ENCODE assay signal across 20 cellular contexts in the genomic region with DNA sequence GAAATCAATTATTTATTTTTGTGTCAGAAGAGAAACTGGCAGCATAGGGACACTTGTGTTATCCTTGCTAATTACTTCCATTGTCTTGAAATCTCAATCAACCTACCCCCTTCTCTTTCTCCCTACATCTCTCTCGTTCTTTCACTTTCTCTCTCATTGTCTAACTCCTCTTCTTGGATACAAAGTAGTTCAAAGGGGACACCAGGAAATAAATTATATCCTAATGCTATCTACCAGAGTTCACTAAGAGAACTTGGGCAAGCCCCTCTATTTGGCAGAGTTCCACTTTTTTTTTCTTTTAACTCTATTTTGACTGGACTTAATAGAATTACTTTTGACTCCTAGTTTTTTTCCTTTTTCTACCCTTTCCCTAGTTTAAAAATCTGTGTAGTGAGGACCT.
"Had no signal": no experiment of that assay in that cellular context is flagged by ENCODE, and none has a peak within 500 bp of the region (broad histone marks: within the 10 kb centered on the region; RNA-seq: fewer than 3 reads in every experiment).

No MANE protein-coding gene starts in this region.

- H3K36me3 Mint-ChIP-seq: activated naive CD4-positive, alpha-beta T cell treated with anti-CD3 and anti-CD28 coated beads, Interleukin-2, amount 50 U/mL, for 24 hours; naive thymus-derived CD8-positive, alpha-beta T cell had no signal

- H3K4me3 Mint-ChIP-seq: activated CD4-positive, alpha-beta memory T cell treated with anti-CD3 and anti-CD28 coated beads, Interleukin-2, amount 10 ng/mL, durations not matched to agents 7 days and 5 days; activated CD4-positive, alpha-beta T cell treated with anti-CD3 and anti-CD28 coated beads for 36 hours; activated naive CD4-positive, alpha-beta T cell treated with anti-CD3 and anti-CD28 coated beads, Interleukin-2, amount 50 U/mL, for 24 hours; activated T-cell treated with anti-CD3 and anti-CD28 coated beads, Interleukin-2, amount 50 U/mL, for 4 hours; naive thymus-derived CD8-positive, alpha-beta T cell; stimulated activated naive CD8-positive, alpha-beta T cell treated with anti-CD3 and anti-CD28 coated beads, Interleukin-15, Interleukin-2, amounts not matched to agents 100 ng/mL and 50 ng/mL, for 24 hours; T-helper 1 cell treated with Interleukin-12 subunit alpha and Interleukin-12 subunit beta and Interleukin-4 antibody, amounts not matched to agents 30 μg/mL and 1 μg/mL, for 36 hours had no signal

- H3K36me3 ChIP-seq: colonic mucosa, gastroesophageal sphincter, suprapubic skin, upper lobe of left lung had no signal

- H3K27ac Mint-ChIP-seq: activated CD4-positive, alpha-beta memory T cell treated with anti-CD3 and anti-CD28 coated beads, Interleukin-2, amount 10 ng/mL, durations not matched to agents 7 days and 5 days; activated CD4-positive, alpha-beta T cell treated with anti-CD3 and anti-CD28 coated beads for 36 hours; activated naive CD4-positive, alpha-beta T cell treated with anti-CD3 and anti-CD28 coated beads, Interleukin-2, amount 50 U/mL, for 24 hours; naive thymus-derived CD8-positive, alpha-beta T cell; stimulated activated naive CD8-positive, alpha-beta T cell treated with anti-CD3 and anti-CD28 coated beads, Interleukin-15, Interleukin-2, amounts not matched to agents 100 ng/mL and 50 ng/mL, for 24 hours; T-helper 1 cell treated with Interleukin-12 subunit alpha and Interleukin-12 subunit beta and Interleukin-4 antibody, amounts not matched to agents 30 μg/mL and 1 μg/mL, for 36 hours had no signal

- H3K27me3 ChIP-seq: colonic mucosa, gastroesophageal sphincter, suprapubic skin, upper lobe of left lung had no signal

- H3K4me1 Mint-ChIP-seq: activated naive CD4-positive, alpha-beta T cell treated with anti-CD3 and anti-CD28 coated beads, Interleukin-2, amount 50 U/mL, for 24 hours had no signal

- H3K4me1 ChIP-seq: colonic mucosa had no signal

- H3K9me3 Mint-ChIP-seq: activated CD4-positive, alpha-beta memory T cell treated with anti-CD3 and anti-CD28 coated beads, Interleukin-2, amount 10 ng/mL, durations not matched to agents 7 days and 5 days; activated naive CD4-positive, alpha-beta T cell treated with anti-CD3 and anti-CD28 coated beads, Interleukin-2, amount 50 U/mL, for 24 hours; activated T-cell treated with anti-CD3 and anti-CD28 coated beads, Interleukin-2, amount 50 U/mL, for 4 hours; naive thymus-derived CD8-positive, alpha-beta T cell; stimulated activated naive CD8-positive, alpha-beta T cell treated with anti-CD3 and anti-CD28 coated beads, Interleukin-15, Interleukin-2, amounts not matched to agents 100 ng/mL and 50 ng/mL, for 24 hours; T-helper 1 cell treated with Interleukin-12 subunit alpha and Interleukin-12 subunit beta and Interleukin-4 antibody, amounts not matched to agents 30 μg/mL and 1 μg/mL, for 36 hours had no signal

- H3K9me3 ChIP-seq: colonic mucosa, gastroesophageal sphincter, suprapubic skin, upper lobe of left lung had no signal

- DNase-seq: activated CD4-positive, alpha-beta memory T cell treated with anti-CD3 and anti-CD28 coated beads, Interleukin-2, amount 10 ng/mL, durations not matched to agents 7 days and 5 days; activated CD4-positive, alpha-beta T cell treated with anti-CD3 and anti-CD28 coated beads for 36 hours; activated effector memory CD4-positive, alpha-beta T cell treated with Interleukin-2 at 50 U/mL for 16 hours; activated T-cell treated with anti-CD3 and anti-CD28 coated beads, Interleukin-2, amount 50 U/mL, for 4 hours; amniotic stem cell; central memory CD4-positive, alpha-beta T cell; colonic mucosa; effector memory CD4-positive, alpha-beta T cell; naive thymus-derived CD8-positive, alpha-beta T cell; posterior cingulate gyrus; stimulated activated CD4-positive, alpha-beta T cell treated with anti-CD3 and anti-CD28 coated beads, Interleukin-4, amount 100 ng/mL, for 4 hours; stimulated activated CD8-positive, alpha-beta memory T cell treated with anti-CD3 and anti-CD28 coated beads, Interleukin-4, amount 100 ng/mL, for 48 hours; upper lobe of left lung had no signal

- ATAC-seq: activated CD4-positive, alpha-beta T cell treated with anti-CD3 and anti-CD28 coated beads for 36 hours; activated T-cell treated with anti-CD3 and anti-CD28 coated beads, Interleukin-2, amount 50 U/mL, for 4 hours; gastroesophageal sphincter; naive thymus-derived CD8-positive, alpha-beta T cell had no signal

- H3K27me3 Mint-ChIP-seq: activated CD4-positive, alpha-beta memory T cell treated with anti-CD3 and anti-CD28 coated beads, Interleukin-2, amount 10 ng/mL, durations not matched to agents 7 days and 5 days; stimulated activated naive CD8-positive, alpha-beta T cell treated with anti-CD3 and anti-CD28 coated beads, Interleukin-15, Interleukin-2, amounts not matched to agents 100 ng/mL and 50 ng/mL, for 24 hours had no signal

- H3K4me3 ChIP-seq: colonic mucosa, gastroesophageal sphincter, lung, skin epidermis, suprapubic skin, upper lobe of left lung had no signal

- H3K27ac ChIP-seq: colonic mucosa, gastroesophageal sphincter, skin epidermis, suprapubic skin, upper lobe of left lung had no signal
